14 cellular contexts compared by ENCODE assay signal in genomic region chr12:93390565-93391297, GRCh38. TPM values are rescaled to one million over a fixed set of nuclear protein-coding genes. Genes with fewer than 3 reads are reported as not detected.
DNase-seq lines count a peak whose midpoint lies in the region; ATAC-seq and TF ChIP-seq lines count a peak whose summit lies in the region.
"Had no signal": no experiment of that assay in that cellular context is flagged by ENCODE, and none has a peak within 500 bp of the region (broad histone marks: within the 10 kb centered on the region; RNA-seq: fewer than 3 reads in every experiment).

No MANE protein-coding gene starts in this region.

- no peak overlapping the region for H4K12ac ChIP-seq in trophoblast cell (ENCODE audit: low read depth, low read length)

- CTCF ChIA-PET in IMR-90 (lab: Yijun Ruan, JAX), result interaction anchor here (0.6 kb wide), 1 partner anchor 236 kb away, joined by 4 read pairs; no protein-coding TSS in a partner anchor

- H3K36me3 ChIP-seq in IMR-90 (ENCODE audit: control insufficient read depth, insufficient read depth, low read length) (peaks cover 8% of the 10 kb centered on the region; the same call in 1 of the 2 replicates), cardiac muscle cell (peaks cover 47% of the 10 kb centered on the region), trophoblast cell (ENCODE audit: control insufficient read depth in 1 of 2, insufficient read depth in 2 of 2, low read length in 2 of 2) (peaks cover 3 to 9% of the 10 kb centered on the region in 2 experiments)

- peaks cover 9% of the 10 kb centered on the region for H3K79me2 ChIP-seq in trophoblast cell (ENCODE audit: control insufficient read depth, insufficient read depth, low read length, poor library complexity)

- no peak overlapping the region for H4K91ac ChIP-seq in IMR-90 (ENCODE audit: insufficient read depth, low read depth, low read length)
- no peak overlapping the region for H4K91ac ChIP-seq in trophoblast cell (ENCODE audit: low read depth, low read length)

- TF ChIP-seq POLR2A in IMR-90 (IDR thresholded peaks at IDR 0.05; ENCODE audit: low read depth, low read length), result no peak

- H4K8ac ChIP-seq in IMR-90 (ENCODE audit: low read depth in 2 of 2, low read length in 2 of 2) (no peak overlapping the region), trophoblast cell (ENCODE audit: low read depth, low read length) (no peak overlapping the region)

- no peaks in the 10 kb centered on the region for H3K27me3 ChIP-seq in IMR-90 (ENCODE audit: control insufficient read depth, insufficient read depth, low read length)
- H3K27me3 ChIP-seq in cardiac muscle cell, result no peaks in the 10 kb centered on the region
- H3K27me3 ChIP-seq in trophoblast cell (ENCODE audit: insufficient read depth, low read length), result no peaks in the 10 kb centered on the region
- H3K27me3 ChIP-seq: spleen, upper lobe of left lung had no signal

- ATAC-seq in IMR-90 (ENCODE audit: low read depth), result no peak
- no peak for ATAC-seq in GM18502 (IDR thresholded peaks at IDR 0.05; ENCODE audit: poor library complexity, unreplicated experiment)

- H3K4me2 ChIP-seq in IMR-90 (ENCODE audit: low read depth, low read length), result no peak overlapping the region
- H3K4me2 ChIP-seq in trophoblast cell (ENCODE audit: low read length), result no peak overlapping the region
- H3K4me2 ChIP-seq: PC-9 had no signal

- H3K23ac ChIP-seq in IMR-90 (ENCODE audit: low read depth, low read length), result no peak overlapping the region; the same call in 1 of the 2 replicates
- no peak overlapping the region for H3K23ac ChIP-seq in trophoblast cell (ENCODE audit: low read length)

- H2AK5ac ChIP-seq in IMR-90 (ENCODE audit: low read depth, low read length) (no peak overlapping the region), trophoblast cell (ENCODE audit: low read length) (no peak overlapping the region)

- peaks cover 5 to 66% of the 10 kb centered on the region in 2 experiments; a peak in 3 of 4 replicates for H3K79me1 ChIP-seq in IMR-90 (ENCODE audit: low read depth in 1 of 2, low read length in 2 of 2)
- no peaks in the 10 kb centered on the region for H3K79me1 ChIP-seq in trophoblast cell (ENCODE audit: low read length)

- TF ChIP-seq CTCF in IMR-90 (conservative IDR thresholded peaks at IDR 0.05; ENCODE audit: low read depth, low read length), result no peak
- TF ChIP-seq CTCF in cardiac muscle cell (IDR thresholded peaks at IDR 0.05; ENCODE audit: low read depth, low read length), result no peak

- H2AK9ac ChIP-seq in IMR-90 (replicated peaks; ENCODE audit: low read depth, low read length, poor library complexity), result no peak overlapping the region

- no peak overlapping the region; the same call in 1 of the 2 replicates for H3K14ac ChIP-seq in IMR-90 (replicated peaks; ENCODE audit: low read depth, low read length)
- no peak overlapping the region for H3K14ac ChIP-seq in trophoblast cell (ENCODE audit: low read length)

- in situ Hi-C loops in IMR-90 (cut with MboI; ENCODE audit: low sequenced_read_pairs), result no loop called here

- H3K4ac ChIP-seq in IMR-90 (ENCODE audit: low read depth, low read length) (no peak overlapping the region; the same call in 1 of the 2 replicates), trophoblast cell (ENCODE audit: low read depth, low read length) (peak overlapping the region; percentile 24)

- H3K56ac ChIP-seq in IMR-90 (ENCODE audit: extremely low read depth, insufficient read depth, low read length), result no peak overlapping the region

- no peak overlapping the region for H4K5ac ChIP-seq in IMR-90 (ENCODE audit: low read depth, low read length)

- POLR2A ChIA-PET in IMR-90 (lab: Charles Lee; ENCODE audit: unreplicated experiment), result no interaction called here

- intact Hi-C loops in IMR-90 (cut with micrococcal nuclease), result no loop called here

- DNase-seq in NCI-H2171 treated with DMSO at 0.1 percent for 48 hours (lab: John Stamatoyannopoulos, UW) (peak; percentile 27), NCI-H2171 (lab: John Stamatoyannopoulos, UW) (no peak), IMR-90 (no peak), cardiac muscle cell (ENCODE audit: low read depth in 1 of 2, low spot score in 1 of 2) (no peak), trophoblast cell (no peak), hippocampal formation (lab: John Stamatoyannopoulos, UW) (no peak), substantia nigra (lab: John Stamatoyannopoulos, UW) (no peak)
- DNase-seq: foreskin melanocyte, NCI-H446, PC-9, spleen, upper lobe of left lung had no signal

- no peak overlapping the region for H2BK15ac ChIP-seq in IMR-90 (ENCODE audit: low read depth, low read length)

- H3K4me3 ChIP-seq in IMR-90 (ENCODE audit: insufficient read depth, low read depth, low read length) (no peak overlapping the region), cardiac muscle cell (no peak overlapping the region), trophoblast cell (ENCODE audit: low read depth, low read length) (no peak overlapping the region)
- H3K4me3 ChIP-seq: PC-9, spleen, upper lobe of left lung had no signal

- TF ChIP-seq RAD21 in IMR-90 (IDR thresholded peaks at IDR 0.05; ENCODE audit: low read length), result no peak

- H2BK120ac ChIP-seq in IMR-90 (ENCODE audit: low read depth, low read length), result no peak overlapping the region
- no peak overlapping the region for H2BK120ac ChIP-seq in trophoblast cell (ENCODE audit: insufficient read depth, low read length, poor library complexity)

- no peak overlapping the region for H2BK12ac ChIP-seq in trophoblast cell (ENCODE audit: low read length)

- H3K27ac ChIP-seq in IMR-90 (ENCODE audit: insufficient read depth, low read length) (no peak overlapping the region), cardiac muscle cell (peak overlapping the region; percentile 79), trophoblast cell (ENCODE audit: low read depth, low read length) (no peak overlapping the region), substantia nigra (ENCODE audit: low read depth, low read length, poor library complexity, severe bottlenecking) (no peak overlapping the region)
- H3K27ac ChIP-seq: 22Rv1, PC-9 had no signal

- peaks cover 47% of the 10 kb centered on the region for H4K20me1 ChIP-seq in IMR-90 (ENCODE audit: insufficient read depth, low read length)

- no CpG with 5 or more reads among the region's 5 CpGs for WGBS in IMR-90 (ENCODE audit: extremely low coverage in 2 of 2, insufficient read length in 1 of 2), 2 experiments
- WGBS in trophoblast cell (ENCODE audit: extremely low coverage, insufficient coverage, insufficient read length), result no CpG with 5 or more reads among the region's 5 CpGs

- H3K18ac ChIP-seq in IMR-90 (ENCODE audit: low read depth, low read length) (no peak overlapping the region), trophoblast cell (ENCODE audit: low read length) (no peak overlapping the region)

- H2BK20ac ChIP-seq in IMR-90 (ENCODE audit: low read depth, low read length), result no peak overlapping the region

- dilution Hi-C loops in IMR-90 (cut with HindIII; ENCODE audit: low sequenced_read_pairs, unreplicated experiment), result loop anchor here (25.0 kb wide), 1 partner anchor 403 kb away; no protein-coding TSS in a partner anchor

- H3K9me3 ChIP-seq in IMR-90 (ENCODE audit: control insufficient read depth, insufficient read depth, low read length) (no peaks in the 10 kb centered on the region), cardiac muscle cell (ENCODE audit: low read depth) (no peaks in the 10 kb centered on the region), trophoblast cell (ENCODE audit: insufficient read depth, low read depth, low read length) (no peaks in the 10 kb centered on the region)
- H3K9me3 ChIP-seq: spleen, upper lobe of left lung had no signal

- H2BK5ac ChIP-seq in IMR-90 (ENCODE audit: low read depth, low read length, poor library complexity, severe bottlenecking) (peak overlapping the region; percentile 12), trophoblast cell (ENCODE audit: low read depth, low read length, poor library complexity) (no peak overlapping the region)

- no peak overlapping the region for H3K9ac ChIP-seq in IMR-90 (ENCODE audit: low read depth, low read length)
- H3K9ac ChIP-seq in trophoblast cell (ENCODE audit: low read length), result no peak overlapping the region

- H2AFZ ChIP-seq in IMR-90 (replicated peaks; ENCODE audit: low read length, poor library complexity) (no peak overlapping the region), trophoblast cell (ENCODE audit: insufficient read depth, low read length, poor library complexity) (no peak overlapping the region)
- H2AFZ ChIP-seq: PC-9 had no signal

- H3K4me1 ChIP-seq in IMR-90 (ENCODE audit: control insufficient read depth, insufficient read depth, low read length) (peaks cover 6% of the 10 kb centered on the region), cardiac muscle cell (ENCODE audit: low read depth) (peaks cover 35% of the 10 kb centered on the region), trophoblast cell (ENCODE audit: control insufficient read depth in 1 of 2, insufficient read depth in 2 of 2, low read length in 2 of 2) (no peaks in the 10 kb centered on the region)

- BruUV-seq in IMR-90 (replicated peaks; lab: Mats Ljungman, UMichigan), result no TSS peak

- peaks cover 13% of the 10 kb centered on the region for H3K9me1 ChIP-seq in IMR-90 (ENCODE audit: insufficient read depth, low read length)

TF ChIP-seq in IMR-90, 13 proteins besides CTCF, POLR2A, EP300 and RAD21 (continues in another document):
- TF ChIP-seq NFE2L2 (IDR thresholded peaks at IDR 0.05; ENCODE audit: low read depth, low read length), result no peak
- TF ChIP-seq SMC3 (IDR thresholded peaks at IDR 0.05; ENCODE audit: low read depth, low read length), result no peak
- TF ChIP-seq RCOR1 (IDR thresholded peaks at IDR 0.05; ENCODE audit: insufficient replicate concordance, low read length), result no peak
- no peak for TF ChIP-seq FOS (IDR thresholded peaks at IDR 0.05; ENCODE audit: low read depth, low read length)
- no peak for TF ChIP-seq BHLHE40 (IDR thresholded peaks at IDR 0.05; ENCODE audit: low read depth, low read length)
- TF ChIP-seq CHD1 (IDR thresholded peaks at IDR 0.05; ENCODE audit: low read depth, low read length), result no peak

RNA-seq across cellular contexts. Expression of gene NUDT4, which starts 13.0 kb away (rescaled TPM):
- total RNA-seq in IMR-90 (2012; rRNA removed) (25.6 and 61.9 TPM in 2 replicates), cardiac muscle cell (338 and 386 TPM in 2 replicates)
- polyA plus RNA-seq in IMR-90 (2012; rRNA removed) (17.8 and 23.6 TPM in 2 replicates), cardiac muscle cell (330 and 484 TPM in 2 replicates)
- 6.2 and 9.8 TPM in 2 replicates for polyA plus RNA-seq in IMR-90 (2012; cell fraction: cytosol; rRNA removed)
- 5.4 and 9.6 TPM in 2 replicates for polyA plus RNA-seq in IMR-90 (2012; cell fraction: nucleus; rRNA removed; ENCODE audit: low replicate concordance)
- polyA plus RNA-seq in trophoblast cell (2013), result 39.6 and 40.3 TPM in 2 replicates

RNA-seq across cellular contexts. Expression of gene UBE2N, which starts 51.0 kb away (rescaled TPM):
- total RNA-seq in IMR-90 (2012; rRNA removed), result 64.5 and 90.3 TPM in 2 replicates
- 103 and 113 TPM in 2 replicates for polyA plus RNA-seq in IMR-90 (2012; rRNA removed)
- 20.1 and 38.4 TPM in 2 replicates for polyA plus RNA-seq in IMR-90 (2012; cell fraction: cytosol; rRNA removed)
- polyA plus RNA-seq in IMR-90 (2012; cell fraction: nucleus; rRNA removed; ENCODE audit: low replicate concordance), result 6.4 and 41.8 TPM in 2 replicates
- 17.2 and 36.1 TPM in 2 replicates for total RNA-seq in cardiac muscle cell
- 131 and 168 TPM in 2 replicates for polyA plus RNA-seq in cardiac muscle cell
- polyA plus RNA-seq in trophoblast cell (2013), result 155 and 169 TPM in 2 replicates
